In genomic region chr2:64595397-64596160, GRCh38 we compare ENCODE assay signal across 9 cellular contexts. TPM values are rescaled to one million over a fixed set of nuclear protein-coding genes. Genes with fewer than 3 reads are reported as not detected.
DNase-seq lines count a peak whose midpoint lies in the region; ATAC-seq and TF ChIP-seq lines count a peak whose summit lies in the region.
"Had no signal": no experiment of that assay in that cellular context is flagged by ENCODE, and none has a peak within 500 bp of the region (broad histone marks: within the 10 kb centered on the region; RNA-seq: fewer than 3 reads in every experiment).

No MANE protein-coding gene starts in this region.

- intact Hi-C loops in heart right ventricle (cut with DNase I) (loop anchor here in 1 of 10 donors (5.0 kb wide), 1 partner anchor 277 kb away; no protein-coding TSS in a partner anchor), right cardiac atrium (cut with DNase I) (no loop called here)

- TF ChIP-seq CTCF in heart right ventricle (IDR thresholded peaks at IDR 0.05) (peak in 6 of 9 donors; percentile 7 to 52 (median 36)), VCaP (conservative IDR thresholded peaks at IDR 0.05) (peak; percentile 68)

- H3K27me3 ChIP-seq in heart right ventricle (no peaks in the 10 kb centered on the region), right cardiac atrium (ENCODE audit: control insufficient read depth, insufficient read depth) (no peaks in the 10 kb centered on the region)

- no peaks in the 10 kb centered on the region for H3K9me3 ChIP-seq in heart right ventricle
- no peaks in the 10 kb centered on the region for H3K9me3 ChIP-seq in right cardiac atrium (ENCODE audit: control insufficient read depth, low read length)

- ATAC-seq in heart right ventricle, result no peak
- no peak for ATAC-seq in right cardiac atrium

- H3K4me3 ChIP-seq in heart right ventricle, result no peak overlapping the region
- no peak overlapping the region for H3K4me3 ChIP-seq in right cardiac atrium (ENCODE audit: low read length)

- H3K36me3 ChIP-seq in heart right ventricle, result peaks cover 0 to 32% (median 18%) of the 10 kb centered on the region in 9 donors

- DNase-seq in heart right ventricle (no peak), right cardiac atrium (no peak), iPS-NIHi11 (ENCODE audit: low spot score) (peak; percentile 32), COLO829 (ENCODE audit: low spot score) (no peak), NCI-H2081 treated with DMSO at 0.1 percent for 48 hours (lab: John Stamatoyannopoulos, UW) (no peak)
- DNase-seq in activated CD4-positive, alpha-beta T cell treated with anti-CD3 and anti-CD28 coated beads, Interleukin-2, amount 50 U/mL, for 48 hours, result no peak
- DNase-seq in stimulated activated naive CD4-positive, alpha-beta T cell (lab: John Stamatoyannopoulos, UW), result no peak

- H3K27ac ChIP-seq in heart right ventricle, result no peak overlapping the region
- no peak overlapping the region for H3K27ac ChIP-seq in right cardiac atrium (ENCODE audit: low read length)
- no peak overlapping the region for H3K27ac ChIP-seq in VCaP
- H3K27ac ChIP-seq: HL-60 had no signal

- H3K4me1 ChIP-seq in heart right ventricle (peaks cover 0 to 26% (median 9%) of the 10 kb centered on the region in 9 donors), right cardiac atrium (ENCODE audit: control insufficient read depth, insufficient read depth, low read length) (peaks cover 1% of the 10 kb centered on the region)

- 49 to 57% methylated on average over 4 of the region's 4 CpGs for WGBS in heart right ventricle, 2 donors
- 52% methylated on average over 4 of the region's 4 CpGs for WGBS in right cardiac atrium

RNA-seq across cellular contexts. Expression of gene SERTAD2, which starts 58.1 kb away (rescaled TPM):
- 10 to 100 TPM; 11.3 to 20.9 (median 16.6) TPM for total RNA-seq in heart right ventricle
- polyA plus RNA-seq in heart right ventricle, result 1 to 10 TPM; 5.6 to 6.3 TPM
- total RNA-seq in right cardiac atrium, result 10 to 100 TPM; 17.9 to 25.4 (median 20.0) TPM
- polyA plus RNA-seq in right cardiac atrium, result 8.2 TPM
